In genomic region chr12:124871297-124871696, GRCh38 we compare ENCODE assay signal across 19 cellular contexts. TPM values are rescaled to one million over a fixed set of nuclear protein-coding genes. Genes with fewer than 3 reads are reported as not detected.
A peak's percentile ranks its signal among the peaks of the same experiment; 100 is the strongest.
DNase-seq lines count a peak whose midpoint lies in the region; ATAC-seq, FAIRE-seq and TF ChIP-seq lines count a peak whose summit lies in the region.
"Had no signal": no experiment of that assay in that cellular context is flagged by ENCODE, and none has a peak within 500 bp of the region (broad histone marks: within the 10 kb centered on the region; RNA-seq: fewer than 3 reads in every experiment).

No MANE protein-coding gene starts in this region.

- no peak overlapping the region for H2BK5ac ChIP-seq in neuronal stem cell (ENCODE audit: low read length)

- no peak overlapping the region for H4K91ac ChIP-seq in neuronal stem cell (ENCODE audit: low read depth, low read length, poor library complexity)

- H2AFZ ChIP-seq in HepG2 (ENCODE audit: low read length) (no peak overlapping the region), neuronal stem cell (ENCODE audit: low read length) (peak overlapping the region; percentile 78)
- H2AFZ ChIP-seq: GM23248 had no signal

- in situ Hi-C loops in HepG2 (cut with HindIII; ENCODE audit: extremely low pct_ligation_motif_present, low pct_unique_long_range_greater_than_20kb): no loop called here

- TF ChIP-seq CTCF in adrenal gland (IDR thresholded peaks at IDR 0.05) (no peak), HepG2 (CRISPR knock-in tag; IDR thresholded peaks at IDR 0.05) (no peak)

- no peak for FAIRE-seq in HepG2 (lab: Jason Lieb, UNC)
- FAIRE-seq: G401.6, GM12891 had no signal

- no peak overlapping the region for H3K4ac ChIP-seq in neuronal stem cell (ENCODE audit: low read length)

- no peaks in the 10 kb centered on the region for H3K36me3 ChIP-seq in BLaER1 treated with 17β-estradiol and CSF1 and Interleukin-3, amounts not matched to agents 10 nM and 100 nM
- H3K36me3 ChIP-seq in adrenal gland (replicated peaks in 1 of 2) (no peaks in the 10 kb centered on the region), HepG2 (replicated peaks in 1 of 2; ENCODE audit: control insufficient read depth in 1 of 2, insufficient read depth in 2 of 2, low read length in 2 of 2) (no peaks in the 10 kb centered on the region), neuronal stem cell (replicated peaks in 1 of 2; ENCODE audit: control insufficient read depth in 2 of 2, insufficient read depth in 2 of 2, low read length in 2 of 2) (no peaks in the 10 kb centered on the region)

- H3K27me3 ChIP-seq in BLaER1 treated with 17β-estradiol and CSF1 and Interleukin-3, amounts not matched to agents 10 nM and 100 nM: no peaks in the 10 kb centered on the region
- H3K27me3 ChIP-seq in adrenal gland (no peaks in the 10 kb centered on the region), HepG2 (ENCODE audit: control insufficient read depth in 1 of 2, insufficient read depth in 2 of 2, low read length in 2 of 2) (no peaks in the 10 kb centered on the region), neuronal stem cell (ENCODE audit: control insufficient read depth in 3 of 3, insufficient read depth in 3 of 3, low read depth in 1 of 3, low read length in 3 of 3) (peaks cover 0 to 2% (median 0%) of the 10 kb centered on the region in 3 experiments)

- POLR2A ChIA-PET in HepG2 (lab: Yijun Ruan, JAX): interaction anchor here (0.9 to 2.7 kb wide), 5 partner anchors 14 to 46 kb away, joined by 3 to 12 read pairs (median 5); partner anchors contain the start of gene UBC

- no peak overlapping the region for H2BK120ac ChIP-seq in neuronal stem cell (ENCODE audit: low read depth, low read length)

- H3K9ac ChIP-seq in BLaER1 treated with 17β-estradiol and CSF1 and Interleukin-3, amounts not matched to agents 10 nM and 100 nM: peak overlapping the region in 2 of 11 experiments; percentile 2 to 37; a peak in 3 of 22 replicates
- H3K9ac ChIP-seq in HepG2 (ENCODE audit: insufficient read depth, low read depth, low read length) (no peak overlapping the region), neuronal stem cell (ENCODE audit: low read depth, low read length, poor library complexity) (no peak overlapping the region)
- H3K9ac ChIP-seq: GM23248 had no signal

- CTCF ChIA-PET in HepG2 (lab: Yijun Ruan, JAX; ENCODE audit: low intra/inter-chr PET ratio, low total read pairs): no interaction called here

- intact Hi-C loops in adrenal gland (cut with DNase I) (no loop called here), HepG2 (cut with micrococcal nuclease; ENCODE audit: unreplicated experiment) (no loop called here)

- H3K23ac ChIP-seq in neuronal stem cell (ENCODE audit: low read depth, low read length, poor library complexity): no peak overlapping the region

- TF ChIP-seq EP300 in HepG2 (IDR thresholded peaks at IDR 0.05; ENCODE audit: low read depth in 2 of 2, low read length in 2 of 2) (no peak), HepG2 (CRISPR knock-in tag; IDR thresholded peaks at IDR 0.05; ENCODE audit: borderline replicate concordance) (no peak)

- H3K79me2 ChIP-seq in HepG2 (ENCODE audit: insufficient read depth, low read length): no peaks in the 10 kb centered on the region

- H2BK15ac ChIP-seq in neuronal stem cell (ENCODE audit: low read length): peak overlapping the region; percentile 22

- no peak overlapping the region for H3K18ac ChIP-seq in neuronal stem cell (ENCODE audit: low read length)

- H3K4me3 ChIP-seq in BLaER1 treated with 17β-estradiol and CSF1 and Interleukin-3, amounts not matched to agents 10 nM and 100 nM: no peak overlapping the region
- H3K4me3 ChIP-seq in adrenal gland (no peak overlapping the region), HepG2 (replicated peaks in 1 of 3; ENCODE audit: insufficient read depth in 1 of 3, low read depth in 2 of 3, low read length in 3 of 3) (no peak overlapping the region), neuronal stem cell (ENCODE audit: low read length in 2 of 2) (no peak overlapping the region)
- H3K4me3 ChIP-seq: GM23248 had no signal

- no peak overlapping the region for H2BK12ac ChIP-seq in neuronal stem cell (ENCODE audit: low read length)

- no peak for DNase-seq in adrenal gland
- no peak for DNase-seq in HepG2 (ENCODE audit: low spot score)
- no peak for DNase-seq in neuronal stem cell (ENCODE audit: low spot score)
- DNase-seq in DMS114 treated with DMSO at 0.1 percent for 48 hours (lab: John Stamatoyannopoulos, UW; ENCODE audit: unreplicated experiment): no peak
- DNase-seq: 8988T; C1 segment of cervical spinal cord; CD4-positive, CD25-positive, alpha-beta regulatory T cell; CD8-positive, alpha-beta memory T cell; COR-L47; DMS 273 treated with DMSO at 0.1 percent for 48 hours; GM23248; H7; HFFc6 had no signal

- no peaks in the 10 kb centered on the region for H3K9me3 ChIP-seq in BLaER1 treated with 17β-estradiol and CSF1 and Interleukin-3, amounts not matched to agents 10 nM and 100 nM (replicated peaks in 1 of 11)
- no peaks in the 10 kb centered on the region for H3K9me3 ChIP-seq in adrenal gland (replicated peaks in 1 of 3)
- no peaks in the 10 kb centered on the region for H3K9me3 ChIP-seq in HepG2 (ENCODE audit: low read length)
- H3K9me3 ChIP-seq in neuronal stem cell (replicated peaks in 1 of 2; ENCODE audit: control insufficient read depth in 2 of 2, insufficient read depth in 1 of 2, low read depth in 1 of 2, low read length in 2 of 2): no peaks in the 10 kb centered on the region

- H2AK5ac ChIP-seq in neuronal stem cell (ENCODE audit: low read depth, low read length): no peak overlapping the region

- H3K27ac ChIP-seq in BLaER1 treated with 17β-estradiol and CSF1 and Interleukin-3, amounts not matched to agents 10 nM and 100 nM: peak overlapping the region in 5 of 11 experiments; percentile 6 to 52 (median 26); a peak in 4 of 22 replicates
- peak overlapping the region; percentile 10 to 88 (median 78) for H3K27ac ChIP-seq in adrenal gland
- H3K27ac ChIP-seq in HepG2 (ENCODE audit: extremely low read length, insufficient read depth, low read length): peak overlapping the region; percentile 12
- H3K27ac ChIP-seq in neuronal stem cell (replicated peaks; ENCODE audit: low read length): no peak overlapping the region
- H3K27ac ChIP-seq: GM23248 had no signal

- no peaks in the 10 kb centered on the region for H3K79me1 ChIP-seq in neuronal stem cell (ENCODE audit: low read depth, low read length)

- no peak overlapping the region for H3K14ac ChIP-seq in neuronal stem cell (ENCODE audit: low read length)

- no peaks in the 10 kb centered on the region for H4K20me1 ChIP-seq in BLaER1 treated with 17β-estradiol and CSF1 and Interleukin-3, amounts not matched to agents 10 nM and 100 nM
- H4K20me1 ChIP-seq in HepG2 (ENCODE audit: insufficient read depth, low read length): no peaks in the 10 kb centered on the region

- H3K4me1 ChIP-seq in BLaER1 treated with 17β-estradiol and CSF1 and Interleukin-3, amounts not matched to agents 10 nM and 100 nM: peaks cover 66 to 98% (median 92%) of the 10 kb centered on the region in 10 experiments
- H3K4me1 ChIP-seq in adrenal gland (replicated peaks in 1 of 2) (peaks cover 3 to 28% of the 10 kb centered on the region in 2 donors), HepG2 (ENCODE audit: insufficient read depth, low read length) (peaks cover 85% of the 10 kb centered on the region), neuronal stem cell (ENCODE audit: control insufficient read depth in 2 of 2, insufficient read depth in 1 of 2, low read depth in 1 of 2, low read length in 2 of 2) (peaks cover 12 to 17% of the 10 kb centered on the region in 2 donors)

- TF ChIP-seq RAD21 in HepG2 (CRISPR knock-in tag; IDR thresholded peaks at IDR 0.05): no peak

- TF ChIP-seq POLR2A in adrenal gland (IDR thresholded peaks at IDR 0.05): no peak
- TF ChIP-seq POLR2A in HepG2 (IDR thresholded peaks at IDR 0.05; ENCODE audit: insufficient read depth in 1 of 2, low read depth in 2 of 2, low read length in 2 of 2): no peak

- ATAC-seq in HepG2: no peak
- no peak for ATAC-seq in GM18907 (IDR thresholded peaks at IDR 0.05; ENCODE audit: unreplicated experiment)
- ATAC-seq in HG02642 (IDR thresholded peaks at IDR 0.05; ENCODE audit: poor library complexity, unreplicated experiment): no peak
- ATAC-seq: HCT116 had no signal

- H3K4me2 ChIP-seq in BLaER1 treated with 17β-estradiol and CSF1 and Interleukin-3, amounts not matched to agents 10 nM and 100 nM: peak overlapping the region in 6 of 11 experiments; percentile 3 to 90 (median 35); a peak in 10 of 22 replicates
- H3K4me2 ChIP-seq in HepG2 (ENCODE audit: low read depth, low read length) (peak overlapping the region; percentile 72), neuronal stem cell (ENCODE audit: insufficient read depth, low read length, poor library complexity, severe bottlenecking) (no peak overlapping the region)

- no TSS peak for BruUV-seq in HepG2 (replicated peaks; lab: Mats Ljungman, UMichigan)

- H4K8ac ChIP-seq in neuronal stem cell (ENCODE audit: low read depth, low read length): no peak overlapping the region

- WGBS in adrenal gland, 4 donors: 81 to 93% (median 86%) methylated on average over 4 of the region's 4 CpGs
- WGBS in HepG2 (ENCODE audit: low lambda C conversion rate): 61% methylated on average over 4 of the region's 4 CpGs
- WGBS in neuronal stem cell (ENCODE audit: extremely low coverage in 2 of 2, insufficient read length in 2 of 2, insufficient replicate concordance in 1 of 2), 2 donors: no CpG with 5 or more reads among the region's 4 CpGs

RNA-seq across cellular contexts. Expression of gene SCARB1, which starts 7.6 kb away (rescaled TPM):
- total RNA-seq in adrenal gland (1,000 to 10,000 TPM in 5 of 8 donors, 100 to 1,000 TPM in 3; 646 to 8,580 (median 1,325) TPM), HepG2 (2016; rRNA removed; fragmentation: Illumina TruSeq; extraction: Trizol) (33.2 and 63.4 TPM in 2 replicates)
- polyA plus RNA-seq in adrenal gland (1,000 to 10,000 TPM in 2 of 3 donors, 100 to 1,000 TPM in 1; 213 to 5,784 (median 1,664) TPM), HepG2 (2011; rRNA removed) (160 and 189 TPM in 2 replicates)
- total RNA-seq in HepG2 (2016; cell fraction: cytosol; rRNA removed; fragmentation: Illumina TruSeq; extraction: Trizol; ENCODE audit: low read depth): 10.1 and 11.6 TPM in 2 replicates
- 24.7 and 65.3 TPM in 2 replicates for total RNA-seq in HepG2 (2016; cell fraction: insoluble cytoplasmic fraction; rRNA removed; fragmentation: Illumina TruSeq; extraction: Trizol)
- total RNA-seq in HepG2 (2016; cell fraction: membrane; rRNA removed; fragmentation: Illumina TruSeq; extraction: Trizol): 32.7 and 33.2 TPM in 2 replicates
- 82.8 and 99.0 TPM in 2 replicates for total RNA-seq in HepG2 (2016; cell fraction: nucleus; rRNA removed; fragmentation: Illumina TruSeq; extraction: Trizol)
- polyA plus RNA-seq in HepG2 (2011; cell fraction: cytosol; rRNA removed): 208 and 213 TPM in 2 replicates
- polyA plus RNA-seq in HepG2 (2011; cell fraction: nucleus; rRNA removed): 869 and 1,053 TPM in 2 replicates
- 214 and 253 TPM in 2 replicates for polyA plus RNA-seq in HepG2 (2012)
- 18.1 and 20.1 TPM in 2 replicates for polyA plus RNA-seq in HepG2 (2016; cell fraction: cytosol; fragmentation: Illumina TruSeq; extraction: Trizol; ENCODE audit: low read depth)
- polyA plus RNA-seq in HepG2 (2016; cell fraction: insoluble cytoplasmic fraction; fragmentation: Illumina TruSeq; extraction: Trizol; ENCODE audit: low read depth): 42.8 and 60.7 TPM in 2 replicates
- polyA plus RNA-seq in HepG2 (2016; cell fraction: membrane; fragmentation: Illumina TruSeq; extraction: Trizol; ENCODE audit: low read depth): 42.2 and 44.0 TPM in 2 replicates
- 235 and 236 TPM in 2 replicates for polyA plus RNA-seq in HepG2 (2016; cell fraction: nucleus; fragmentation: Illumina TruSeq; extraction: Trizol; ENCODE audit: insufficient read depth, low read depth)
- 104 and 367 TPM in 2 replicates for polyA minus RNA-seq in HepG2 (2011; rRNA and poly(A)+ RNA removed; ENCODE audit: low replicate concordance)
- polyA minus RNA-seq in HepG2 (2011; cell fraction: cytosol; rRNA and poly(A)+ RNA removed): 143 and 183 TPM in 2 replicates
- polyA minus RNA-seq in HepG2 (2011; cell fraction: nucleus; rRNA and poly(A)+ RNA removed): 104 and 119 TPM in 2 replicates
- polyA plus RNA-seq in neuronal stem cell (2013, experiment 1 of 2): 15.5 TPM
- 15.7 TPM for polyA plus RNA-seq in neuronal stem cell (2013, experiment 2 of 2)

RNA-seq across cellular contexts. Expression of gene UBC, which starts 43.2 kb away (rescaled TPM):
- 1,000 to 10,000 TPM in 4 of 8 donors, 100 to 1,000 TPM in 4; 896 to 1,700 (median 1,052) TPM for total RNA-seq in adrenal gland
- polyA plus RNA-seq in adrenal gland: 1,000 to 10,000 TPM in 2 of 3 donors, 100 to 1,000 TPM in 1; 797 to 1,499 (median 1,129) TPM
- 805 and 1,167 TPM in 2 replicates for total RNA-seq in HepG2 (2016; rRNA removed; fragmentation: Illumina TruSeq; extraction: Trizol)
- total RNA-seq in HepG2 (2016; cell fraction: cytosol; rRNA removed; fragmentation: Illumina TruSeq; extraction: Trizol; ENCODE audit: low read depth): 330 and 384 TPM in 2 replicates
- total RNA-seq in HepG2 (2016; cell fraction: insoluble cytoplasmic fraction; rRNA removed; fragmentation: Illumina TruSeq; extraction: Trizol): 802 and 1,160 TPM in 2 replicates
- total RNA-seq in HepG2 (2016; cell fraction: membrane; rRNA removed; fragmentation: Illumina TruSeq; extraction: Trizol): 388 and 438 TPM in 2 replicates
- total RNA-seq in HepG2 (2016; cell fraction: nucleus; rRNA removed; fragmentation: Illumina TruSeq; extraction: Trizol): 473 and 495 TPM in 2 replicates
- polyA plus RNA-seq in HepG2 (2011; rRNA removed): 1,432 and 1,529 TPM in 2 replicates
- 1,350 and 1,708 TPM in 2 replicates for polyA plus RNA-seq in HepG2 (2011; cell fraction: cytosol; rRNA removed)
- 541 and 721 TPM in 2 replicates for polyA plus RNA-seq in HepG2 (2011; cell fraction: nucleus; rRNA removed)
- polyA plus RNA-seq in HepG2 (2012): 920 and 1,315 TPM in 2 replicates
- 299 and 343 TPM in 2 replicates for polyA plus RNA-seq in HepG2 (2016; cell fraction: cytosol; fragmentation: Illumina TruSeq; extraction: Trizol; ENCODE audit: low read depth)
- polyA plus RNA-seq in HepG2 (2016; cell fraction: insoluble cytoplasmic fraction; fragmentation: Illumina TruSeq; extraction: Trizol; ENCODE audit: low read depth): 1,055 and 1,063 TPM in 2 replicates
- 279 and 340 TPM in 2 replicates for polyA plus RNA-seq in HepG2 (2016; cell fraction: membrane; fragmentation: Illumina TruSeq; extraction: Trizol; ENCODE audit: low read depth)
- 688 and 691 TPM in 2 replicates for polyA plus RNA-seq in HepG2 (2016; cell fraction: nucleus; fragmentation: Illumina TruSeq; extraction: Trizol; ENCODE audit: insufficient read depth, low read depth)
- polyA minus RNA-seq in HepG2 (2011; rRNA and poly(A)+ RNA removed; ENCODE audit: low replicate concordance): 531 and 665 TPM in 2 replicates
- 412 and 617 TPM in 2 replicates for polyA minus RNA-seq in HepG2 (2011; cell fraction: cytosol; rRNA and poly(A)+ RNA removed)
- 99.5 and 162 TPM in 2 replicates for polyA minus RNA-seq in HepG2 (2011; cell fraction: nucleus; rRNA and poly(A)+ RNA removed)
- polyA plus RNA-seq in neuronal stem cell (2013, experiment 1 of 2): 841 TPM
- 847 TPM for polyA plus RNA-seq in neuronal stem cell (2013, experiment 2 of 2)

Comparison
In these comparisons a context has a peak if more than half of its experiments do, and no peak if none do; other contexts are left out.
1. RNA of gene SCARB1, which starts 7.6 kb away (total RNA-seq): 646 to 8,580 TPM in adrenal gland; 10.1 to 99.0 TPM in HepG2; every median in the first group is over 4 times any median in the second.